ENCODE assay signal across 24 cellular contexts in the genomic region with DNA sequence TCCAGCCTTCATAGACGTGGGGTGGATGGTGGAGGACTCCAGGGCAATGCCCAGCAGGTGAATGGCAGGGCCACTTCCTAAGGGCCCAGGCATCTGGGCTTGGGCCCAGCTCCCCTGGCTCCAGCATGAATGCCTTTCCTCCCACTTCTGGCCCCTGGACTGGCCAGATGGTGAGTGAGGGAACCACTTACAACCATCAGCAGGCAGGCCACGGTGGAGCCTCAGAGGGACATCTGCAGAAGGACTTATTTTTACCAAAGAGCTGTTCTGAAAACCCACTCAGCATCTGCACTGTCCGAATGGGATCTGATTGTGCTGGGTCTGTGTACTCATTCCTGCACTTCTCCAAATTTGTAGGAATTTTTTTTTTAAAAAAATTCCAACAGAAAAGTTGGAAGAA.
"Had no signal": no experiment of that assay in that cellular context is flagged by ENCODE, and none has a peak within 500 bp of the region (broad histone marks: within the 10 kb centered on the region; RNA-seq: fewer than 3 reads in every experiment).

No MANE protein-coding gene starts in this region.

- H3K36me3 ChIP-seq: SJCRH30 had no signal

- DNase-seq: IMR-90; Kasumi-1; KG1; MM.1S; NCI-H1092 treated with DMSO at 0.1 percent for 48 hours; NCI-H1436; NCI-H187; NCI-H2029; NCI-H2081 treated with DMSO at 0.1 percent for 48 hours; NCI-H2171; NCI-H226; NCI-H446; NCI-H510A; NCI-H526 treated with DMSO at 0.1 percent for 48 hours; NCI-H748 treated with DMSO at 0.1 percent for 48 hours; NK-92 treated with Interleukin-12 subunit alpha and Interleukin-12 subunit beta, amount 100 ng/mL, for 24 hours; PC-3; SHP77 treated with DMSO at 0.1 percent for 48 hours; SJCRH30; T-helper 1 cell had no signal

- H3K4me3 ChIP-seq: SJCRH30 had no signal

- ATAC-seq: HepG2, Panc1, PC-3, SK-N-SH treated with all-trans-retinoic acid at 6 μM for 48 hours had no signal

- H3K27ac ChIP-seq: RWPE1, SJCRH30 had no signal

- H3K27me3 ChIP-seq: SJCRH30 had no signal

- H3K4me1 ChIP-seq: SJCRH30 had no signal

- H3K9me3 ChIP-seq: SJCRH30 had no signal
